ENCODE assay signal across 8 cellular contexts in genomic region chr4:11178433-11178832, GRCh38.
"Had no signal": no experiment of that assay in that cellular context is flagged by ENCODE, and none has a peak within 500 bp of the region (broad histone marks: within the 10 kb centered on the region; RNA-seq: fewer than 3 reads in every experiment).

No MANE protein-coding gene starts in this region.

- H3K9me3 ChIP-seq: HAP-1 had no signal

- ATAC-seq: HCT116 had no signal

- H3K36me3 ChIP-seq: HAP-1 had no signal

- FAIRE-seq: HTR-8/SVneo had no signal

- H2AFZ ChIP-seq: GM23248 had no signal

- H3K4me1 ChIP-seq: HAP-1 had no signal

- H3K9ac ChIP-seq: GM23248 had no signal

- H3K27ac ChIP-seq: GM23248 had no signal

- H3K4me3 ChIP-seq: GM23248, HAP-1 had no signal

- DNase-seq: GM23248, GOT3, H7, HFFc6, KG1 had no signal
